Comparison of ENCODE assay signal across 1 cellular context in genomic region chr13:45786293-45786920, GRCh38.
TF ChIP-seq lines count a peak whose summit lies in the region.

No MANE protein-coding gene starts in this region.

TF ChIP-seq in SK-N-SH, 30 proteins besides CTCF, POLR2A, EP300 and RAD21 (continued from another document):
- TF ChIP-seq MAX (IDR thresholded peaks at IDR 0.05; ENCODE audit: low read depth), result no peak
- TF ChIP-seq POLR2AphosphoS5 (IDR thresholded peaks at IDR 0.05; ENCODE audit: low read depth, low read length), result no peak
- no peak for TF ChIP-seq NFIC (IDR thresholded peaks at IDR 0.05; ENCODE audit: borderline replicate concordance)
